ENCODE assay signal across 8 cellular contexts in genomic region chr7:101289687-101290086, GRCh38. TPM values are rescaled to one million over a fixed set of nuclear protein-coding genes. Genes with fewer than 3 reads are reported as not detected.
DNase-seq lines count a peak whose midpoint lies in the region; ATAC-seq and TF ChIP-seq lines count a peak whose summit lies in the region.
"Not testable (repeated sequence)": the region's sequence is repeated elsewhere in the genome, so short reads cannot be mapped to it uniquely, and the experiment has no call there.

No MANE protein-coding gene starts in this region.

- H3K4me1 Mint-ChIP-seq in WTC11 (peaks cover 58% of the 10 kb centered on the region), natural killer cell (peaks cover 14 to 22% of the 10 kb centered on the region in 2 donors)
- peaks cover 10 to 16% of the 10 kb centered on the region in 2 donors for H3K4me1 Mint-ChIP-seq in effector memory CD8-positive, alpha-beta T cell (ENCODE audit: low read depth in 2 of 2)

- peak overlapping the region; percentile 87 for H3K27ac Mint-ChIP-seq in WTC11
- H3K27ac Mint-ChIP-seq in effector memory CD8-positive, alpha-beta T cell = peak overlapping the region in 1 of 2 donors; percentile 53
- H3K27ac Mint-ChIP-seq in natural killer cell = not testable (repeated sequence)

- not testable (repeated sequence) for H3K79me2 ChIP-seq in Karpas-422 (ENCODE audit: low read length)

- H3K36me3 Mint-ChIP-seq in WTC11 = peaks cover 11% of the 10 kb centered on the region
- H3K36me3 Mint-ChIP-seq in effector memory CD8-positive, alpha-beta T cell (ENCODE audit: insufficient read depth); natural killer cell: not testable (repeated sequence)

- not testable (repeated sequence) for H3K9me3 ChIP-seq in BLaER1; Karpas-422 (ENCODE audit: low read length)

- ATAC-seq in GM18907 (IDR thresholded peaks at IDR 0.05; ENCODE audit: unreplicated experiment) (peak; percentile 86), GM21619 (IDR thresholded peaks at IDR 0.05; ENCODE audit: unreplicated experiment) (peak; percentile 80), HG03135 (IDR thresholded peaks at IDR 0.05; ENCODE audit: unreplicated experiment) (peak; percentile 74), WTC11 (peak; percentile 8), natural killer cell (peak; percentile 57 to 68 (median 61))
- ATAC-seq in effector memory CD8-positive, alpha-beta T cell (replicated peaks) = peak; percentile 49

- not testable (repeated sequence) for H3K4me3 ChIP-seq in BLaER1; Karpas-422 (ENCODE audit: low read length)

- H3K4me2 ChIP-seq in BLaER1 = peak overlapping the region; percentile 44
- not testable (repeated sequence) for H3K4me2 ChIP-seq in Karpas-422 (ENCODE audit: low read depth, low read length, poor library complexity, severe bottlenecking)

- H3K9me2 ChIP-seq in Karpas-422 (replicated peaks; ENCODE audit: insufficient read depth, low read length) = not testable (repeated sequence)

- not testable (repeated sequence) for H3K9me3 Mint-ChIP-seq in WTC11; effector memory CD8-positive, alpha-beta T cell; natural killer cell

- H3K36me3 ChIP-seq in BLaER1; Karpas-422 (ENCODE audit: insufficient read depth, low read length): not testable (repeated sequence)

- intact Hi-C loops in natural killer cell (cut with micrococcal nuclease) = not testable (repeated sequence)

- peak overlapping the region; percentile 43 for H3K4me3 Mint-ChIP-seq in WTC11
- H3K4me3 Mint-ChIP-seq in effector memory CD8-positive, alpha-beta T cell = peak overlapping the region in 1 of 2 donors; percentile 48
- H3K4me3 Mint-ChIP-seq in natural killer cell = not testable (repeated sequence)

- POLR2A ChIA-PET in WTC11 (lab: Charles Lee) = interaction anchor here (1.5 kb wide), 1 partner anchor 11 kb away, joined by 3 read pairs; no protein-coding TSS in a partner anchor

- CTCF ChIA-PET in WTC11 (lab: Charles Lee) = interaction anchor here (0.7 to 3.9 kb wide), 28 partner anchors 8 to 340 kb away, joined by 3 to 28 read pairs (median 6); partner anchors contain the start of genes FIS1, IFT22, MUC3A and PLOD3

- not testable (repeated sequence) for H2AFZ ChIP-seq in Karpas-422 (ENCODE audit: low read length)

- H3K27me3 ChIP-seq in BLaER1; Karpas-422 (ENCODE audit: low read length): not testable (repeated sequence)

- not testable (repeated sequence) for H3K27me3 Mint-ChIP-seq in WTC11 (ENCODE audit: low read depth)
- peaks cover 36 to 55% of the 10 kb centered on the region in 2 donors for H3K27me3 Mint-ChIP-seq in effector memory CD8-positive, alpha-beta T cell
- H3K27me3 Mint-ChIP-seq in natural killer cell (ENCODE audit: low read depth in 2 of 2) = peaks cover 17 to 25% of the 10 kb centered on the region in 2 donors

- DNase-seq in Karpas-422 = peak; percentile 47
- not testable (repeated sequence) for DNase-seq in WTC11 (ENCODE audit: low spot score); effector memory CD8-positive, alpha-beta T cell; natural killer cell

- TF ChIP-seq CTCF in WTC11 (IDR thresholded peaks at IDR 0.05); natural killer cell (IDR thresholded peaks at IDR 0.05): not testable (repeated sequence)

- H4K20me1 ChIP-seq in BLaER1; Karpas-422 (ENCODE audit: insufficient read depth, low read depth, low read length): not testable (repeated sequence)

- peaks cover 49% of the 10 kb centered on the region for H3K4me1 ChIP-seq in BLaER1
- H3K4me1 ChIP-seq in Karpas-422 (ENCODE audit: low read length) = not testable (repeated sequence)

- H3K27ac ChIP-seq in BLaER1; Karpas-422 (ENCODE audit: low read length): not testable (repeated sequence)

- H3K9ac ChIP-seq in BLaER1; Karpas-422 (ENCODE audit: low read length): not testable (repeated sequence)

RNA-seq across cellular contexts. Expression of gene IFT22, which starts 31.9 kb away (rescaled TPM):
- 29.7 and 39.1 TPM in 2 replicates for total RNA-seq in Karpas-422 (2014; rRNA removed; shearing (Covaris generic); ENCODE audit: low replicate concordance)
- total RNA-seq in WTC11 (2021) (13.7 to 16.6 TPM (median 15.5 TPM) in 3 replicates), natural killer cell (1 to 10 TPM; 2.9 to 3.8 (median 3.7) TPM)

RNA-seq across cellular contexts. Expression of gene FIS1, which starts 44.8 kb away (rescaled TPM):
- total RNA-seq in Karpas-422 (2014; rRNA removed; shearing (Covaris generic); ENCODE audit: low replicate concordance) = 104 and 210 TPM in 2 replicates
- total RNA-seq in WTC11 (2021) (121 to 123 TPM (median 122 TPM) in 3 replicates), natural killer cell (100 to 1,000 TPM in 2 of 3 donors, 10 to 100 TPM in 1; 99.9 to 119 (median 105) TPM)

RNA-seq across cellular contexts. Expression of gene CLDN15, which starts 52.1 kb away (rescaled TPM):
- total RNA-seq in Karpas-422 (2014; rRNA removed; shearing (Covaris generic); ENCODE audit: low replicate concordance) = 12.2 and 13.7 TPM in 2 replicates
- total RNA-seq in WTC11 (2021) (5.9 to 6.9 TPM (median 6.5 TPM) in 3 replicates), natural killer cell (10 to 100 TPM; 13.7 to 22.0 (median 19.3) TPM)

Comparison
In these comparisons a context has a peak if more than half of its experiments do, and no peak if none do; other contexts are left out.
1. ATAC-seq: peak in every context shown above with its lines; median percentile 86 in GM18907; 80 in GM21619; 74 in HG03135; 61 in natural killer cell; 49 in effector memory CD8-positive, alpha-beta T cell; 8 in WTC11.